ENCODE assay signal across 7 cellular contexts in the genomic region with DNA sequence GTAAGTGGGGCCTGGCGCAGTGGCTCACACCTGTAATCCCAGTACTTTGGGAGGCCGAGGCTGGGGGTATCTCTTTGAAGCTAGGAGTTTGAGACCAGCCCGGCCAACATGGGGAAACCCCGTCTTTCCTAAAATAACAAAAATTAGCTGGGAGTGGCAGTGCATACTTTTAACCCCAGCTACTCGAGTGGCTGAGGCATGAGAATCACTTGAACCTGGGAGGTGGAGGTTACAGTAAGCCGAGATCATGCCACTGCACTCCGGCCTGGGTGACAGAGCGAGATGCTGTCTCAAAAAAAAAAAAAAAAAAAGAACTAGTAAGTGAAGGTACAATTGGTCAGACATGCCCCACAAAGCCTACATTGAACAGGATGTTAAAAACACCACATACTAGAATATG. TPM values are rescaled to one million over a fixed set of nuclear protein-coding genes. Genes with fewer than 3 reads are reported as not detected.
DNase-seq lines count a peak whose midpoint lies in the region; ATAC-seq and TF ChIP-seq lines count a peak whose summit lies in the region.
"Not testable (repeated sequence)": the region's sequence is repeated elsewhere in the genome, so short reads cannot be mapped to it uniquely, and the experiment has no call there.

No MANE protein-coding gene starts in this region.

- H3K4me3 Mint-ChIP-seq in activated CD4-positive, alpha-beta T cell treated with anti-CD3 and anti-CD28 coated beads for 36 hours; activated CD8-positive, alpha-beta T cell treated with anti-CD3 and anti-CD28 coated beads for 36 hours; activated naive CD8-positive, alpha-beta T cell treated with anti-CD3 and anti-CD28 coated beads for 36 hours; memory B cell; stimulated activated naive CD8-positive, alpha-beta T cell treated with anti-CD3 and anti-CD28 coated beads, Interleukin-15, Interleukin-2, amounts not matched to agents 100 ng/mL and 50 ng/mL, for 24 hours: not testable (repeated sequence)

- H3K4me1 ChIP-seq in lower lobe of right lung (peaks cover 61% of the 10 kb centered on the region), thyroid gland (peaks cover 9 to 24% of the 10 kb centered on the region in 2 donors)

- intact Hi-C loops in activated CD4-positive, alpha-beta T cell treated with anti-CD3 and anti-CD28 coated beads for 36 hours (cut with DNase I, micrococcal nuclease); activated CD8-positive, alpha-beta T cell treated with anti-CD3 and anti-CD28 coated beads for 36 hours (cut with micrococcal nuclease); lower lobe of right lung (cut with DNase I); thyroid gland (cut with DNase I): not testable (repeated sequence)

- CTCF ChIA-PET in activated CD4-positive, alpha-beta T cell treated with anti-CD3 and anti-CD28 coated beads for 36 hours (lab: Charles Lee), result interaction anchor here (1.4 to 6.4 kb wide), 4 partner anchors 7 to 145 kb away, joined by 3 to 88 read pairs (median 5); partner anchors contain the start of gene GTF2B
- CTCF ChIA-PET in activated CD8-positive, alpha-beta T cell treated with anti-CD3 and anti-CD28 coated beads for 36 hours (lab: Charles Lee), result interaction anchor here (1.0 kb wide), 2 partner anchors 81 to 224 kb away, joined by 3 to 4 read pairs; no protein-coding TSS in a partner anchor

- not testable (repeated sequence) for DNase-seq in activated CD4-positive, alpha-beta T cell treated with anti-CD3 and anti-CD28 coated beads for 36 hours; activated CD8-positive, alpha-beta T cell treated with anti-CD3 and anti-CD28 coated beads for 36 hours; activated naive CD8-positive, alpha-beta T cell treated with anti-CD3 and anti-CD28 coated beads for 36 hours; lower lobe of right lung; memory B cell (ENCODE audit: low spot score in 2 of 2)
- DNase-seq in thyroid gland, result peak; percentile 31 to 33

- ATAC-seq in activated CD4-positive, alpha-beta T cell treated with anti-CD3 and anti-CD28 coated beads for 36 hours; activated CD8-positive, alpha-beta T cell treated with anti-CD3 and anti-CD28 coated beads for 36 hours; memory B cell (ENCODE audit: low read depth): not testable (repeated sequence)
- ATAC-seq in lower lobe of right lung, result peak; percentile 67 to 83

- WGBS in thyroid gland, 2 donors, result 56 to 61% methylated on average over 8 of the region's 8 CpGs

- H3K4me1 Mint-ChIP-seq in activated CD4-positive, alpha-beta T cell treated with anti-CD3 and anti-CD28 coated beads for 36 hours, result peaks cover 51% of the 10 kb centered on the region
- peaks cover 46% of the 10 kb centered on the region for H3K4me1 Mint-ChIP-seq in activated CD8-positive, alpha-beta T cell treated with anti-CD3 and anti-CD28 coated beads for 36 hours (ENCODE audit: low read depth)
- peaks cover 45% of the 10 kb centered on the region for H3K4me1 Mint-ChIP-seq in activated naive CD8-positive, alpha-beta T cell treated with anti-CD3 and anti-CD28 coated beads for 36 hours
- peaks cover 14% of the 10 kb centered on the region for H3K4me1 Mint-ChIP-seq in memory B cell
- peaks cover 33% of the 10 kb centered on the region for H3K4me1 Mint-ChIP-seq in stimulated activated naive CD8-positive, alpha-beta T cell treated with anti-CD3 and anti-CD28 coated beads, Interleukin-15, Interleukin-2, amounts not matched to agents 100 ng/mL and 50 ng/mL, for 24 hours (ENCODE audit: low read depth)

- H3K36me3 ChIP-seq in lower lobe of right lung (peaks cover 61% of the 10 kb centered on the region), thyroid gland (peaks cover 10 to 15% of the 10 kb centered on the region in 2 donors)

- peaks cover 33% of the 10 kb centered on the region for H3K36me3 Mint-ChIP-seq in activated CD4-positive, alpha-beta T cell treated with anti-CD3 and anti-CD28 coated beads for 36 hours (ENCODE audit: low read depth)
- H3K36me3 Mint-ChIP-seq in activated CD8-positive, alpha-beta T cell treated with anti-CD3 and anti-CD28 coated beads for 36 hours (ENCODE audit: low read depth), result peaks cover 18% of the 10 kb centered on the region
- H3K36me3 Mint-ChIP-seq in activated naive CD8-positive, alpha-beta T cell treated with anti-CD3 and anti-CD28 coated beads for 36 hours; memory B cell: not testable (repeated sequence)
- peaks cover 46% of the 10 kb centered on the region for H3K36me3 Mint-ChIP-seq in stimulated activated naive CD8-positive, alpha-beta T cell treated with anti-CD3 and anti-CD28 coated beads, Interleukin-15, Interleukin-2, amounts not matched to agents 100 ng/mL and 50 ng/mL, for 24 hours (ENCODE audit: low read depth)

- H3K9me3 ChIP-seq in lower lobe of right lung, thyroid gland: not testable (repeated sequence)

- H3K27ac ChIP-seq in lower lobe of right lung, thyroid gland: not testable (repeated sequence)

- H3K27ac Mint-ChIP-seq in activated CD4-positive, alpha-beta T cell treated with anti-CD3 and anti-CD28 coated beads for 36 hours, result peak overlapping the region; percentile 13
- H3K27ac Mint-ChIP-seq in activated CD8-positive, alpha-beta T cell treated with anti-CD3 and anti-CD28 coated beads for 36 hours, result peak overlapping the region; percentile 8
- H3K27ac Mint-ChIP-seq in activated naive CD8-positive, alpha-beta T cell treated with anti-CD3 and anti-CD28 coated beads for 36 hours, result peak overlapping the region; percentile 60
- peak overlapping the region; percentile 41 for H3K27ac Mint-ChIP-seq in memory B cell
- H3K27ac Mint-ChIP-seq in stimulated activated naive CD8-positive, alpha-beta T cell treated with anti-CD3 and anti-CD28 coated beads, Interleukin-15, Interleukin-2, amounts not matched to agents 100 ng/mL and 50 ng/mL, for 24 hours, result peak overlapping the region; percentile 45

- POLR2A ChIA-PET in activated CD4-positive, alpha-beta T cell treated with anti-CD3 and anti-CD28 coated beads for 36 hours (lab: Charles Lee), result not testable (repeated sequence)
- POLR2A ChIA-PET in activated CD8-positive, alpha-beta T cell treated with anti-CD3 and anti-CD28 coated beads for 36 hours (lab: Charles Lee), result interaction anchor here (1.6 kb wide), 1 partner anchor 10 kb away, joined by 8 read pairs; the partner anchor contains the start of gene GTF2B

- H3K9me3 Mint-ChIP-seq in activated CD4-positive, alpha-beta T cell treated with anti-CD3 and anti-CD28 coated beads for 36 hours (ENCODE audit: low read depth); activated CD8-positive, alpha-beta T cell treated with anti-CD3 and anti-CD28 coated beads for 36 hours; activated naive CD8-positive, alpha-beta T cell treated with anti-CD3 and anti-CD28 coated beads for 36 hours; memory B cell; stimulated activated naive CD8-positive, alpha-beta T cell treated with anti-CD3 and anti-CD28 coated beads, Interleukin-15, Interleukin-2, amounts not matched to agents 100 ng/mL and 50 ng/mL, for 24 hours: not testable (repeated sequence)

- not testable (repeated sequence) for TF ChIP-seq CTCF in activated CD8-positive, alpha-beta T cell treated with anti-CD3 and anti-CD28 coated beads for 36 hours (IDR thresholded peaks at IDR 0.05); lower lobe of right lung (IDR thresholded peaks at IDR 0.05); thyroid gland (IDR thresholded peaks at IDR 0.05)

- not testable (repeated sequence) for H3K4me3 ChIP-seq in lower lobe of right lung; thyroid gland (replicated peaks in 1 of 3)

- not testable (repeated sequence) for H3K27me3 ChIP-seq in lower lobe of right lung (ENCODE audit: low read depth); thyroid gland

- not testable (repeated sequence) for H3K27me3 Mint-ChIP-seq in activated CD4-positive, alpha-beta T cell treated with anti-CD3 and anti-CD28 coated beads for 36 hours; activated CD8-positive, alpha-beta T cell treated with anti-CD3 and anti-CD28 coated beads for 36 hours; activated naive CD8-positive, alpha-beta T cell treated with anti-CD3 and anti-CD28 coated beads for 36 hours; memory B cell; stimulated activated naive CD8-positive, alpha-beta T cell treated with anti-CD3 and anti-CD28 coated beads, Interleukin-15, Interleukin-2, amounts not matched to agents 100 ng/mL and 50 ng/mL, for 24 hours

- not testable (repeated sequence) for TF ChIP-seq POLR2A in thyroid gland (IDR thresholded peaks at IDR 0.05)

RNA-seq across cellular contexts. Expression of gene GTF2B, which starts 10.7 kb away (rescaled TPM):
- total RNA-seq in activated CD4-positive, alpha-beta T cell treated with anti-CD3 and anti-CD28 coated beads for 36 hours, result 10 to 100 TPM; 34.3 to 38.1 TPM
- total RNA-seq in activated CD8-positive, alpha-beta T cell treated with anti-CD3 and anti-CD28 coated beads for 36 hours, result 10 to 100 TPM; 40.7 to 42.0 TPM
- total RNA-seq in activated naive CD8-positive, alpha-beta T cell treated with anti-CD3 and anti-CD28 coated beads for 36 hours, result 10 to 100 TPM; 42.8 TPM
- 26.0 TPM for total RNA-seq in lower lobe of right lung
- 10 to 100 TPM; 33.1 to 53.8 (median 39.0) TPM for total RNA-seq in thyroid gland

Comparison
In these comparisons a context has a peak if more than half of its experiments do, and no peak if none do; other contexts are left out.
1. H3K27ac Mint-ChIP-seq: peak in every context shown above with its lines; median percentile 60 in activated naive CD8-positive, alpha-beta T cell treated with anti-CD3 and anti-CD28 coated beads for 36 hours; 45 in stimulated activated naive CD8-positive, alpha-beta T cell treated with anti-CD3 and anti-CD28 coated beads, Interleukin-15, Interleukin-2, amounts not matched to agents 100 ng/mL and 50 ng/mL, for 24 hours; 41 in memory B cell; 13 in activated CD4-positive, alpha-beta T cell treated with anti-CD3 and anti-CD28 coated beads for 36 hours; 8 in activated CD8-positive, alpha-beta T cell treated with anti-CD3 and anti-CD28 coated beads for 36 hours.